In the genomic region with DNA sequence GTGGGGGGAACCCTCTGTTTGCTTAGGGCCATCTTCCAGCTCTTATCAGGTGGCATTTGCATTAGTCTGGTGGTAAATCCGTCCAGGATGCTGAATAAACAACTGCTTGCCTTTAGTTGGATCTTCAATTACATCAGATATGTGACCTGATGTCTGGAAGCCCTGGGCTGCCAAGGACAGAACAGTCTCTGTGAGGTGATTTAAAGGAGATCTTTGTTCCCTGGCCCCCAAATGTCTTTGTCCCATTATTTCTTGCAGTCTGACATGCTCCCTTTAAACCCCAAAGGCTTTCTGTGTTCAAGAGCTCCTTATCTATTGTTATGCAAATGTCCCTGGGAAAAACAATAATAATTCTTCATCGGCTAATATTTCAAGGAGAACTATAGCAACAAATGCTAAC, we compare ENCODE assay signal across 18 cellular contexts.
A peak's percentile ranks its signal among the peaks of the same experiment; 100 is the strongest.
DNase-seq lines count a peak whose midpoint lies in the region; ATAC-seq and TF ChIP-seq lines count a peak whose summit lies in the region.
"Had no signal": no experiment of that assay in that cellular context is flagged by ENCODE, and none has a peak within 500 bp of the region (broad histone marks: within the 10 kb centered on the region; RNA-seq: fewer than 3 reads in every experiment).

No MANE protein-coding gene starts in this region.

- no peak for TF ChIP-seq CTCF in WERI-Rb-1 (IDR thresholded peaks at IDR 0.05; ENCODE audit: low read depth, low read length)
- no peak for TF ChIP-seq CTCF in neural progenitor cell (IDR thresholded peaks at IDR 0.05)

- H2AFZ ChIP-seq in neural progenitor cell (replicated peaks): no peak overlapping the region

- H3K27me3 ChIP-seq in WERI-Rb-1 (ENCODE audit: insufficient read depth, low read depth, severe bottlenecking) (no peaks in the 10 kb centered on the region), neural progenitor cell (no peaks in the 10 kb centered on the region)

- H3F3A ChIP-seq in neural progenitor cell (ENCODE audit: low read depth): peaks cover 13% of the 10 kb centered on the region

- H3K4me1 Mint-ChIP-seq in neural progenitor cell: peaks cover 31% of the 10 kb centered on the region
- H3K4me1 Mint-ChIP-seq: CD4-positive, CD25-positive, alpha-beta regulatory T cell; IgD-negative memory B cell had no signal

- DNase-seq in NCI-H82 (lab: John Stamatoyannopoulos, UW) (peak; percentile 26), NCI-H82 treated with DMSO at 0.1 percent for 48 hours (lab: John Stamatoyannopoulos, UW; ENCODE audit: unreplicated experiment) (no peak), NCI-H526 (lab: John Stamatoyannopoulos, UW) (peak; percentile 85 to 86), WERI-Rb-1 (peak; percentile 41), neural progenitor cell (ENCODE audit: low spot score) (peak; percentile 53)
- no peak for DNase-seq in activated naive CD4-positive, alpha-beta T cell (lab: John Stamatoyannopoulos, UW)
- DNase-seq: CD4-positive, CD25-positive, alpha-beta regulatory T cell; EL; GF-D8; NCI-H1105; NCI-H187; NCI-H2107; NCI-H2227 treated with DMSO at 0.1 percent for 48 hours; T-helper 17 cell had no signal

- no peak overlapping the region for H3K27ac Mint-ChIP-seq in neural progenitor cell
- H3K27ac Mint-ChIP-seq: CD4-positive, CD25-positive, alpha-beta regulatory T cell; IgD-negative memory B cell; T-helper 17 cell had no signal

- H3K9me3 Mint-ChIP-seq in neural progenitor cell: peaks cover 6% of the 10 kb centered on the region

- peaks cover 6% of the 10 kb centered on the region for H3K27me3 Mint-ChIP-seq in neural progenitor cell (ENCODE audit: insufficient read depth, low read depth)
- H3K27me3 Mint-ChIP-seq: CD4-positive, CD25-positive, alpha-beta regulatory T cell; IgD-negative memory B cell; T-helper 17 cell had no signal

- H3K79me2 ChIP-seq in neural progenitor cell (ENCODE audit: low read depth): no peaks in the 10 kb centered on the region

- H3K4me3 ChIP-seq in WERI-Rb-1 (ENCODE audit: low read depth, low read length): no peak overlapping the region
- no peak overlapping the region for H3K4me3 ChIP-seq in neural progenitor cell
- H3K4me3 ChIP-seq: SJSA1 had no signal

- no peaks in the 10 kb centered on the region for H3K36me3 Mint-ChIP-seq in neural progenitor cell
- H3K36me3 Mint-ChIP-seq: CD4-positive, CD25-positive, alpha-beta regulatory T cell had no signal

- H3K27ac ChIP-seq in WERI-Rb-1 (peak overlapping the region; percentile 33), neural progenitor cell (no peak overlapping the region)
- H3K27ac ChIP-seq: SJSA1 had no signal

- no peak overlapping the region for H3K4me3 Mint-ChIP-seq in neural progenitor cell
- H3K4me3 Mint-ChIP-seq: CD4-positive, CD25-positive, alpha-beta regulatory T cell; IgD-negative memory B cell; T-helper 17 cell had no signal

- H3K9me3 ChIP-seq in WERI-Rb-1 (ENCODE audit: severe bottlenecking) (no peaks in the 10 kb centered on the region), neural progenitor cell (ENCODE audit: low read depth) (no peaks in the 10 kb centered on the region)
- H3K9me3 ChIP-seq: SJSA1 had no signal

- H3K4me1 ChIP-seq in neural progenitor cell: peaks cover 15% of the 10 kb centered on the region

- H3K36me3 ChIP-seq in WERI-Rb-1 (no peaks in the 10 kb centered on the region), neural progenitor cell (no peaks in the 10 kb centered on the region)
- H3K36me3 ChIP-seq: SJSA1 had no signal

- H4K20me1 ChIP-seq in neural progenitor cell (ENCODE audit: low read depth): no peaks in the 10 kb centered on the region

- ATAC-seq in HG02642 (IDR thresholded peaks at IDR 0.05; ENCODE audit: poor library complexity, unreplicated experiment): no peak
- ATAC-seq: Right ventricle myocardium inferior, T-helper 17 cell had no signal

- no peak overlapping the region for H3K9ac ChIP-seq in neural progenitor cell

- peak overlapping the region; percentile 21 for H3K4me2 ChIP-seq in neural progenitor cell

Comparison
In these comparisons a context has a peak if more than half of its experiments do, and no peak if none do; other contexts are left out.
1. DNase-seq: peak in NCI-H82 (single experiment), NCI-H526 (2 of 2), WERI-Rb-1 (single experiment) and neural progenitor cell (single experiment); none in NCI-H82 treated with DMSO at 0.1 percent for 48 hours (single experiment) and activated naive CD4-positive, alpha-beta T cell (0 of 4).